17 cellular contexts compared by ENCODE assay signal in the genomic region with DNA sequence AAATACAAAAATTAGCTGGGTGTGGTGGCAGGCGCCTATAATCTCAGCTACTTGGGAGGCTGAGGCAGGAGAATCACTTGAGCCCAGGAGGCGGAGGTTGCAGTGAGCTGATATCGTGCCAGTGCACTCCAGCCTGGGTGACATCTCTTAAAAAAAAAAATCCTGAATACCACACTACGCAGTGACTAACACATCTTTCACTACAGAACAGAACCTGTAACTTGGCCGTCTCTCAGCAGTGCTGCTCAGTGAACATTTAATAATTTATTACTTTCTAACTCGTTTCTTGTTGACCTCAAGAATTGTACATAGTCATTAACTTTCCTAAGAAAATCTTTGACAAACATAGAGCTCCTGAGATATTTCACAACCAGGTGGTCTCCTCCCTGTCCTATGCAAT. TPM values are rescaled to one million over a fixed set of nuclear protein-coding genes. Genes with fewer than 3 reads are reported as not detected.
"Had no signal": no experiment of that assay in that cellular context is flagged by ENCODE, and none has a peak within 500 bp of the region (broad histone marks: within the 10 kb centered on the region; RNA-seq: fewer than 3 reads in every experiment).

No MANE protein-coding gene starts in this region.

- ATAC-seq: activated T-cell treated with anti-CD3 and anti-CD28 coated beads, Interleukin-2, amount 50 U/mL, for 72 hours; naive thymus-derived CD8-positive, alpha-beta T cell; stimulated activated naive CD8-positive, alpha-beta T cell treated with anti-CD3 and anti-CD28 coated beads, Interleukin-15, Interleukin-2, amounts not matched to agents 100 U/mL and 50 U/mL, for 24 hours had no signal

- H3K27ac ChIP-seq: epithelial cell of prostate, left ventricle myocardium inferior, neutrophil, skin epidermis had no signal

- DNase-seq: activated CD4-positive, alpha-beta T cell treated with anti-CD3 and anti-CD28 coated beads, Interleukin-2, amount 10 ng/mL, durations not matched to agents 7 days and 5 days; activated CD8-positive, alpha-beta memory T cell treated with anti-CD3 and anti-CD28 coated beads, Interleukin-2, amount 50 U/mL, for 48 hours; activated gamma-delta T cell treated with Interleukin-2 at 50 U/mL for 16 hours; activated T-cell treated with anti-CD3 and anti-CD28 coated beads, Interleukin-2, amount 50 U/mL, for 72 hours; amniotic stem cell; cerebellar nuclear complex; dermis blood vessel endothelial cell; kidney; left ventricle myocardium inferior; naive thymus-derived CD8-positive, alpha-beta T cell; posterior cingulate gyrus; stimulated activated CD4-positive, alpha-beta T cell treated with anti-CD3 and anti-CD28 coated beads, Interleukin-4, amount 100 ng/mL, for 24 hours; stimulated activated naive CD8-positive, alpha-beta T cell treated with anti-CD3 and anti-CD28 coated beads, Interleukin-15, Interleukin-2, amounts not matched to agents 100 U/mL and 50 U/mL, for 24 hours; T-helper 2 cell had no signal

- H3K9me3 ChIP-seq: left ventricle myocardium inferior, neutrophil had no signal

- H3K4me3 ChIP-seq: left ventricle myocardium inferior, skin epidermis had no signal

- H3K36me3 ChIP-seq: left ventricle myocardium inferior, neutrophil had no signal

RNA-seq across cellular contexts. Expression of gene GREM1, which starts 3.8 kb away (rescaled TPM):
- polyA plus RNA-seq: naive thymus-derived CD8-positive, alpha-beta T cell had no signal
